Comparison of ENCODE assay signal across 11 cellular contexts in the genomic region with DNA sequence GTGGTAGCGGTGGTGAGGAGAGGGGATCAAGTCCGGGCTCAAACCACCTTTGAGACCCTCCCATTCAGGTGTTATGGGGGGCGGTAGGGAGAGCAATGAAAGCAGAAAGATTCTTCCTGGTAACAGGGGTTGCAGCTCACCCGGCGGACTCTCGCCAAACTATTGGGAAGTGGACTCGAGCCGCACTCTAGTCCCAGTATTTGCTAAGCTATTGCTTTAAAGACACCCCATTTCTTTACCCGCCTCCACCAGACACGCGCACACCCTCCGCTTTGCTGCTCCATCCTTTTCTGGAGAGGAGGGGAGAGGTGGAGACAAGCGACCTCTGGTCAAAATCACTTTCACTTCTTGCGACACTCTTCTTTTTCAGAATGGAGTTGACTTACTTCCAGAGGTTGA. TPM values are rescaled to one million over a fixed set of nuclear protein-coding genes. Genes with fewer than 3 reads are reported as not detected.
DNase-seq lines count a peak whose midpoint lies in the region; ATAC-seq and TF ChIP-seq lines count a peak whose summit lies in the region.
"Had no signal": no experiment of that assay in that cellular context is flagged by ENCODE, and none has a peak within 500 bp of the region (broad histone marks: within the 10 kb centered on the region; RNA-seq: fewer than 3 reads in every experiment).

No MANE protein-coding gene starts in this region.

- H3K36me3 ChIP-seq in ES-I3 (ENCODE audit: insufficient read depth, low read length) (no peaks in the 10 kb centered on the region), SK-N-MC (ENCODE audit: insufficient read depth, low read length) (no peaks in the 10 kb centered on the region), parathyroid adenoma (ENCODE audit: control insufficient read depth, insufficient read depth, low read length) (no peaks in the 10 kb centered on the region)
- H3K36me3 ChIP-seq: Peyer's patch, uterus had no signal

- H3K27me3 ChIP-seq in foreskin keratinocyte, result peaks cover 77% of the 10 kb centered on the region
- no peaks in the 10 kb centered on the region for H3K27me3 ChIP-seq in parathyroid adenoma (ENCODE audit: control insufficient read depth, insufficient read depth, low read length)
- H3K27me3 ChIP-seq: Peyer's patch, uterus had no signal

- TF ChIP-seq CTCF in foreskin keratinocyte (conservative IDR thresholded peaks at IDR 0.05) (no peak), parathyroid adenoma (IDR thresholded peaks at IDR 0.05) (no peak), RWPE1 (conservative IDR thresholded peaks at IDR 0.05; ENCODE audit: low read depth) (no peak)

- peak overlapping the region; percentile 39 for H3K4me2 ChIP-seq in parathyroid adenoma (ENCODE audit: low read length)

- CTCF ChIA-PET in RWPE1 (lab: Yijun Ruan, JAX), result no interaction called here

- DNase-seq in SK-N-MC (ENCODE audit: low read depth, low spot score), result no peak
- no peak for DNase-seq in foreskin keratinocyte
- DNase-seq in cerebellar cortex (ENCODE audit: low spot score), result no peak
- DNase-seq in RWPE1 (ENCODE audit: low spot score), result no peak
- no peak for DNase-seq in GM19238 (ENCODE audit: insufficient read length, low spot score)
- no peak for DNase-seq in NCI-H2171 treated with DMSO at 0.1 percent for 48 hours (lab: John Stamatoyannopoulos, UW)
- DNase-seq: aorta, uterus had no signal

- POLR2A ChIA-PET in RWPE1 (lab: Yijun Ruan, JAX; ENCODE audit: low non-redundant PET), result no interaction called here

- no peaks in the 10 kb centered on the region for H3K79me2 ChIP-seq in parathyroid adenoma

- H3K9ac ChIP-seq in ES-I3 (ENCODE audit: low read depth, low read length) (peak overlapping the region; percentile 60), SK-N-MC (ENCODE audit: insufficient read length) (peak overlapping the region; percentile 38), parathyroid adenoma (no peak overlapping the region)

- ATAC-seq in foreskin keratinocyte, result peak; percentile 22

- H3K4me3 ChIP-seq in SK-N-MC, result peak overlapping the region; percentile 82
- H3K4me3 ChIP-seq in parathyroid adenoma (ENCODE audit: low read depth, low read length), result peak overlapping the region; percentile 51
- H3K4me3 ChIP-seq: uterus had no signal

- no peak overlapping the region for H2AFZ ChIP-seq in parathyroid adenoma

- no peak overlapping the region for H3K27ac ChIP-seq in SK-N-MC
- no peak overlapping the region for H3K27ac ChIP-seq in foreskin keratinocyte
- no peak overlapping the region for H3K27ac ChIP-seq in parathyroid adenoma
- no peak overlapping the region for H3K27ac ChIP-seq in RWPE1
- H3K27ac ChIP-seq: Peyer's patch, uterus had no signal

- H3K9me3 ChIP-seq in ES-I3 (ENCODE audit: control insufficient read depth, insufficient read depth, low read length), result no peaks in the 10 kb centered on the region
- H3K9me3 ChIP-seq in SK-N-MC (ENCODE audit: low read depth, low read length), result no peaks in the 10 kb centered on the region
- no peaks in the 10 kb centered on the region for H3K9me3 ChIP-seq in parathyroid adenoma (ENCODE audit: control insufficient read depth, low read length)
- H3K9me3 ChIP-seq: Peyer's patch, uterus had no signal

- no peaks in the 10 kb centered on the region for H3K4me1 ChIP-seq in ES-I3 (ENCODE audit: insufficient read depth, low read length)
- H3K4me1 ChIP-seq in foreskin keratinocyte, result no peaks in the 10 kb centered on the region
- H3K4me1 ChIP-seq in parathyroid adenoma, result no peaks in the 10 kb centered on the region
- H3K4me1 ChIP-seq: uterus had no signal

RNA-seq across cellular contexts. Expression of a gene that starts 0.6 kb away (rescaled TPM):
- total RNA-seq in foreskin keratinocyte, result not detected in 2 replicates
- polyA plus RNA-seq in foreskin keratinocyte, result not detected in 2 replicates

RNA-seq across cellular contexts. Expression of a gene that starts 37.4 kb away (rescaled TPM):
- total RNA-seq in foreskin keratinocyte, result not detected in 2 replicates
- not detected in 2 replicates for polyA plus RNA-seq in foreskin keratinocyte
- total RNA-seq: Peyer's patch had no signal
- polyA plus RNA-seq: aorta had no signal
